16 cellular contexts compared by ENCODE assay signal in the genomic region with DNA sequence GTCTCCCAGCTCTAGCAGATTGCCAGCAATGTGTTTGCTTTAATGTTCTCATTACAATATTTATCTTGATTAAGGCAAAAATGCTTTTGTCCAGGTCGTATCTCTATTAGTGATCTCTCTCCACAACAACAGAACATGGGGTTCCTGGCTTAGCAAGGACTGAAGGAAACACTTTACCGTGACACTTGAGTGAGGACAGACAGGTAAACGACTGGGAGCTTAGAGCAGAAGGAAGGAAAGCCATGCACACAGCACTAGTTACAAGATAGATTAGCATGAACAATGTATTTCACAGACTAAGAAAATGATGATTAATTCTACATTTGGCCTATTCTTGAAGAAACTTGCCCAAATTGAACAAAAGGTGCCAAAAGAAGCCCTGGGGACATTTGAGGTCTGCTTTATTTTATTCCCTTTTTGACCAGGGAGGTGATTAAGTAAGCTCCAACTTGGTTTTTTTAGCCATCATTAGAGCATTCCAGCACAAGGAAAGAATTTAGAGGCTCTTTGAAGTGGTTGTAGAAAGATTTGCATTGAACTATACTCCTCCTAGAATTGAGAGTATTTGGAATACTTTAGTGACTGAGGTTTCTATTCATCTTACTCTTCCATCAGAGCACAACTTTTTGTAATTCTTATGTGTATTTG.
DNase-seq lines count a peak whose midpoint lies in the region; TF ChIP-seq lines count a peak whose summit lies in the region.
"Had no signal": no experiment of that assay in that cellular context is flagged by ENCODE, and none has a peak within 500 bp of the region (broad histone marks: within the 10 kb centered on the region; RNA-seq: fewer than 3 reads in every experiment).

No MANE protein-coding gene starts in this region.

- DNase-seq in AG04449 (ENCODE audit: low read depth, low spot score), result peak; percentile 17
- DNase-seq in HAP-1 (ENCODE audit: low spot score in 2 of 2), result peak; percentile 67 to 98
- DNase-seq in astrocyte of the hippocampus (ENCODE audit: low read depth, low spot score), result peak; percentile 94
- DNase-seq in DMS53 (lab: John Stamatoyannopoulos, UW), result no peak
- DNase-seq in NCI-H82 (lab: John Stamatoyannopoulos, UW), result no peak
- no peak for DNase-seq in neuronal stem cell (ENCODE audit: low spot score)
- no peak for DNase-seq in MG63
- DNase-seq: ACHN; activated naive CD4-positive, alpha-beta T cell treated with anti-CD3 and anti-CD28 coated beads, Interleukin-2, amount 50 U/mL, for 16 hours; DMS 273 treated with DMSO at 0.1 percent for 48 hours; H9; NCI-H2029; NCI-H774; stimulated activated naive B cell treated with anti-CD40 and anti-IgM and Interleukin-4, amounts not matched to agents 10 μg/mL and 1 μg/mL and 100 μg/mL, for 72 hours; uterus had no signal

- H2BK5ac ChIP-seq in neuronal stem cell (ENCODE audit: low read length), result no peak overlapping the region

- POLR2A ChIA-PET in AG04449 (lab: Yijun Ruan, JAX), result interaction anchor here (0.6 kb wide), 1 partner anchor 1072 kb away, joined by 3 read pairs; no protein-coding TSS in a partner anchor

- H3K4me1 ChIP-seq in HAP-1 (peaks cover 32% of the 10 kb centered on the region), mesodermal cell (ENCODE audit: control insufficient read depth, insufficient read depth, low read length, poor library complexity, severe bottlenecking) (peaks cover 11% of the 10 kb centered on the region), neuronal stem cell (ENCODE audit: control insufficient read depth in 2 of 2, insufficient read depth in 1 of 2, low read depth in 1 of 2, low read length in 2 of 2) (no peaks in the 10 kb centered on the region)
- H3K4me1 ChIP-seq: uterus had no signal

- no peak overlapping the region for H3K18ac ChIP-seq in neuronal stem cell (ENCODE audit: low read length)

- H3K27me3 ChIP-seq in HAP-1 (ENCODE audit: low read depth) (no peaks in the 10 kb centered on the region), neuronal stem cell (ENCODE audit: control insufficient read depth in 3 of 3, insufficient read depth in 3 of 3, low read depth in 1 of 3, low read length in 3 of 3) (no peaks in the 10 kb centered on the region), MG63 (no peaks in the 10 kb centered on the region)
- H3K27me3 ChIP-seq: uterus had no signal

- WGBS in mesodermal cell (ENCODE audit: insufficient coverage in 2 of 2), 2 experiments, result no CpG with 5 or more reads among the region's 3 CpGs
- no CpG with 5 or more reads among the region's 3 CpGs for WGBS in neuronal stem cell (ENCODE audit: extremely low coverage in 2 of 2, insufficient read length in 2 of 2, insufficient replicate concordance in 1 of 2), 2 donors

- H3K4ac ChIP-seq in neuronal stem cell (ENCODE audit: low read length), result no peak overlapping the region

- no peak overlapping the region for H4K91ac ChIP-seq in neuronal stem cell (ENCODE audit: low read depth, low read length, poor library complexity)

- TF ChIP-seq CTCF in AG04449 (IDR thresholded peaks at IDR 0.05; ENCODE audit: insufficient read depth, low read length, missing control alignments), result no peak

- no peak overlapping the region for H3K4me3 ChIP-seq in AG04449 (ENCODE audit: low read depth, low read length)
- H3K4me3 ChIP-seq in HAP-1, result no peak overlapping the region
- no peak overlapping the region for H3K4me3 ChIP-seq in mesodermal cell (ENCODE audit: extremely low read depth, insufficient read depth, low read length, poor library complexity, severe bottlenecking)
- no peak overlapping the region for H3K4me3 ChIP-seq in neuronal stem cell (ENCODE audit: low read length in 2 of 2)
- no peak overlapping the region for H3K4me3 ChIP-seq in MG63
- H3K4me3 ChIP-seq: uterus had no signal

- H3K4me2 ChIP-seq in neuronal stem cell (ENCODE audit: insufficient read depth, low read length, poor library complexity, severe bottlenecking), result no peak overlapping the region

- H3K14ac ChIP-seq in neuronal stem cell (ENCODE audit: low read length), result no peak overlapping the region

- no peak overlapping the region for H3K9ac ChIP-seq in neuronal stem cell (ENCODE audit: low read depth, low read length, poor library complexity)

- no peak overlapping the region for H2AFZ ChIP-seq in neuronal stem cell (ENCODE audit: low read length)

- no peak overlapping the region for H4K8ac ChIP-seq in neuronal stem cell (ENCODE audit: low read depth, low read length)

- H3K9me3 ChIP-seq in HAP-1 (no peaks in the 10 kb centered on the region), mesodermal cell (ENCODE audit: control insufficient read depth, low read length) (no peaks in the 10 kb centered on the region), neuronal stem cell (replicated peaks in 1 of 2; ENCODE audit: control insufficient read depth in 2 of 2, insufficient read depth in 1 of 2, low read depth in 1 of 2, low read length in 2 of 2) (no peaks in the 10 kb centered on the region), MG63 (no peaks in the 10 kb centered on the region)
- H3K9me3 ChIP-seq: uterus had no signal

- no peak overlapping the region for H2BK12ac ChIP-seq in neuronal stem cell (ENCODE audit: low read length)

- in situ Hi-C loops in HAP-1 (cut with MboI; ENCODE audit: low sequenced_read_pairs), result no loop called here

- H3K23ac ChIP-seq in neuronal stem cell (ENCODE audit: low read depth, low read length, poor library complexity), result no peak overlapping the region

- H3K36me3 ChIP-seq in HAP-1 (replicated peaks) (no peaks in the 10 kb centered on the region), mesodermal cell (ENCODE audit: control insufficient read depth, insufficient read depth, low read length) (no peaks in the 10 kb centered on the region), neuronal stem cell (replicated peaks in 1 of 2; ENCODE audit: control insufficient read depth in 2 of 2, insufficient read depth in 2 of 2, low read length in 2 of 2) (no peaks in the 10 kb centered on the region), MG63 (no peaks in the 10 kb centered on the region)
- H3K36me3 ChIP-seq: uterus had no signal

- H2BK15ac ChIP-seq in neuronal stem cell (ENCODE audit: low read length), result no peak overlapping the region

- peak overlapping the region; percentile 55 for H3K27ac ChIP-seq in mesodermal cell (ENCODE audit: low read depth, low read length, severe bottlenecking)
- no peak overlapping the region for H3K27ac ChIP-seq in neuronal stem cell (replicated peaks; ENCODE audit: low read length)

- CTCF ChIA-PET in AG04449 (lab: Yijun Ruan, JAX), result no interaction called here

- no peak overlapping the region for H2BK120ac ChIP-seq in neuronal stem cell (ENCODE audit: low read depth, low read length)

- no peaks in the 10 kb centered on the region for H3K79me1 ChIP-seq in neuronal stem cell (ENCODE audit: low read depth, low read length)

- H2AK5ac ChIP-seq in neuronal stem cell (ENCODE audit: low read depth, low read length), result no peak overlapping the region

Comparison
In these comparisons a context has a peak if more than half of its experiments do, and no peak if none do; other contexts are left out.
1. DNase-seq: peak in AG04449 (single experiment), HAP-1 (2 of 2) and astrocyte of the hippocampus (single experiment); none in DMS53 (single experiment), NCI-H82 (single experiment), neuronal stem cell (single experiment) and MG63 (single experiment).